In genomic region chr12:55073043-55074022, GRCh38 we compare ENCODE assay signal across 8 cellular contexts. TPM values are rescaled to one million over a fixed set of nuclear protein-coding genes. Genes with fewer than 3 reads are reported as not detected.
A peak's percentile ranks its signal among the peaks of the same experiment; 100 is the strongest.
DNase-seq lines count a peak whose midpoint lies in the region; ATAC-seq lines count a peak whose summit lies in the region.

No MANE protein-coding gene starts in this region.

- intact Hi-C loops in left colon (cut with DNase I, micrococcal nuclease): loop anchor here (2.0 to 10.0 kb wide), 2 partner anchors 79 to 81 kb away; no protein-coding TSS in a partner anchor

- ATAC-seq in HG02642 (IDR thresholded peaks at IDR 0.05; ENCODE audit: poor library complexity, unreplicated experiment) (peak; percentile 49), left colon (peak; percentile 71), HG02678 (IDR thresholded peaks at IDR 0.05; ENCODE audit: unreplicated experiment) (no peak)

- DNase-seq in EL (peak; percentile 61), NCI-H2227 treated with DMSO at 0.1 percent for 48 hours (lab: John Stamatoyannopoulos, UW) (peak; percentile 1), cerebellar cortex (ENCODE audit: low spot score) (peak; percentile 76), left colon (peak; percentile 47 to 83)
- peak; percentile 70 for DNase-seq in activated CD4-positive, alpha-beta T cell treated with anti-CD3 and anti-CD28 coated beads for 1 hour
- peak; percentile 85 for DNase-seq in stimulated activated CD4-positive, alpha-beta T cell treated with anti-CD3 and anti-CD28 coated beads, Interleukin-4, amount 100 ng/mL, for 24 hours

RNA-seq across cellular contexts. Expression of gene OR9K2, which starts 52.9 kb away (rescaled TPM):
- total RNA-seq in left colon: not detected

RNA-seq across cellular contexts. Expression of gene NEUROD4, which starts 53.6 kb away (rescaled TPM):
- total RNA-seq in left colon: not detected

Comparison
In these comparisons a context has a peak if more than half of its experiments do, and no peak if none do; other contexts are left out.
1. DNase-seq: peak in every context shown above with its lines; median percentile 85 in stimulated activated CD4-positive, alpha-beta T cell treated with anti-CD3 and anti-CD28 coated beads, Interleukin-4, amount 100 ng/mL, for 24 hours; 76 in cerebellar cortex; 70 in activated CD4-positive, alpha-beta T cell treated with anti-CD3 and anti-CD28 coated beads for 1 hour; 65 in left colon; 61 in EL; 1 in NCI-H2227 treated with DMSO at 0.1 percent for 48 hours.